ENCODE assay signal across 9 cellular contexts in the genomic region with DNA sequence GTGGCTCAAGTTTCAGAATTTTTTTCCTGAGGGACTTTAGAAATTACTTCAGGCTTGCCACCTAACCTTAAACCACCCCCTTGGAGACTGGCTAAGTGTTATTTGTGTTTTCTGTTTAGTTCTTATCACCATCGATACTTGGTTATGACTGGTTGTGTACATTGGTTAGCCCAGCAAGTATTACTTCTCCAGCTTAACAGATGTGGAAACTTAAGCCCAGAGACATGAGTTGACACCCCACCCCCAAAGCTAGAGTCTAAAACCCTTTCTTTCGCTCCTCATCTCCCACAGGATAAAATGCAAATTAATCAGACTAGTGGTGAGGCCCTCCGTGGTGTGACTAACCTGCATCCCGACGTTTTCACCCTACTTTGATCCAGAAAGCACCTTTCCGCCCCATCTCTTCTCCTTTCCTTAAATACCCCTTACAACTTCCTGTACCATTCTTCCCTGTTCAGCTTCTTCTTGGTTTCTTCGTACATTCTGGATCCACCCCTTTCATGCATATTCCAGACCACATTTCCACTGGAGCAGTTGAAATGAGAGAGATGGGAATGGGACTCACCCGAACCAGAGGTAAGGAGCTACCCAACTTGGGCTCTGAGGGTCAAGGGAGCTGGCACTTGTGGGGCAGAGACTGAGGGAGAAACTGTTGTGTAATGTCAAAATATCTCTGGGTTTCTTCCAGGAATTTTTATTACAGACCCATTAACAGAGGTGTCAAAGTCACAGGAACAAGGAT. TPM values are rescaled to one million over a fixed set of nuclear protein-coding genes. Genes with fewer than 3 reads are reported as not detected.
A peak's percentile ranks its signal among the peaks of the same experiment; 100 is the strongest.
DNase-seq lines count a peak whose midpoint lies in the region; ATAC-seq, FAIRE-seq and TF ChIP-seq lines count a peak whose summit lies in the region.
"Had no signal": no experiment of that assay in that cellular context is flagged by ENCODE, and none has a peak within 500 bp of the region (broad histone marks: within the 10 kb centered on the region; RNA-seq: fewer than 3 reads in every experiment).

No MANE protein-coding gene starts in this region.

- no peaks in the 10 kb centered on the region for H3K9me3 ChIP-seq in iPS-18a (ENCODE audit: control insufficient read depth, low read depth, low read length)
- H3K9me3 ChIP-seq in stomach: no peaks in the 10 kb centered on the region

- H3K36me3 Mint-ChIP-seq in activated CD8-positive, alpha-beta T cell treated with anti-CD3 and anti-CD28 coated beads, Interleukin-2, amount 10 ng/mL, durations not matched to agents 7 days and 5 days (ENCODE audit: low read depth): peaks cover 11% of the 10 kb centered on the region

- H3K36me3 ChIP-seq in iPS-18a (ENCODE audit: control insufficient read depth, low read depth, low read length): no peaks in the 10 kb centered on the region
- no peaks in the 10 kb centered on the region for H3K36me3 ChIP-seq in stomach

- POLR2A ChIA-PET in activated CD8-positive, alpha-beta T cell treated with anti-CD3 and anti-CD28 coated beads, Interleukin-2, amount 10 ng/mL, durations not matched to agents 7 days and 5 days (lab: Charles Lee): interaction anchor here (0.6 to 2.6 kb wide), 11 partner anchors 10 to 640 kb away, joined by 3 to 14 read pairs (median 3); a partner anchor contains a TSS

- H3K9me3 Mint-ChIP-seq in activated CD8-positive, alpha-beta T cell treated with anti-CD3 and anti-CD28 coated beads, Interleukin-2, amount 10 ng/mL, durations not matched to agents 7 days and 5 days (ENCODE audit: insufficient read depth): no peaks in the 10 kb centered on the region

- no peak for TF ChIP-seq CTCF in stomach (IDR thresholded peaks at IDR 0.05)

- H3K9ac ChIP-seq in iPS-18a (ENCODE audit: low read length): peak overlapping the region; percentile 40

- peak overlapping the region; percentile 87 for H3K27ac Mint-ChIP-seq in activated CD8-positive, alpha-beta T cell treated with anti-CD3 and anti-CD28 coated beads, Interleukin-2, amount 10 ng/mL, durations not matched to agents 7 days and 5 days

- H3K4me3 ChIP-seq in iPS-18a (ENCODE audit: low read length) (peak overlapping the region; percentile 55), stomach (peak overlapping the region; percentile 50 to 99 (median 86))

- H3K27me3 Mint-ChIP-seq in activated CD8-positive, alpha-beta T cell treated with anti-CD3 and anti-CD28 coated beads, Interleukin-2, amount 10 ng/mL, durations not matched to agents 7 days and 5 days (ENCODE audit: low read depth): no peaks in the 10 kb centered on the region

- TF ChIP-seq POLR2A in stomach (IDR thresholded peaks at IDR 0.05): no peak

- peak overlapping the region; percentile 79 for H3K4me3 Mint-ChIP-seq in activated CD8-positive, alpha-beta T cell treated with anti-CD3 and anti-CD28 coated beads, Interleukin-2, amount 10 ng/mL, durations not matched to agents 7 days and 5 days

- peak; percentile 10 for ATAC-seq in HG03159 (IDR thresholded peaks at IDR 0.05; ENCODE audit: unreplicated experiment)
- peak; percentile 10 for ATAC-seq in activated CD8-positive, alpha-beta T cell treated with anti-CD3 and anti-CD28 coated beads, Interleukin-2, amount 10 ng/mL, durations not matched to agents 7 days and 5 days

- H3K4me1 ChIP-seq in iPS-18a (ENCODE audit: control insufficient read depth, low read depth, low read length): peaks cover 11% of the 10 kb centered on the region
- peaks cover 18 to 56% (median 34%) of the 10 kb centered on the region in 4 donors for H3K4me1 ChIP-seq in stomach

- H3K27ac ChIP-seq in iPS-18a (ENCODE audit: low read length): no peak overlapping the region
- H3K27ac ChIP-seq in stomach: peak overlapping the region; percentile 96 to 100 (median 100)

- no peak for TF ChIP-seq EP300 in stomach (IDR thresholded peaks at IDR 0.05)

- DNase-seq in activated gamma-delta T cell treated with Interleukin-2 at 50 U/mL for 16 hours (peak; percentile 5), activated gamma-delta T cell (lab: John Stamatoyannopoulos, UW) (no peak), stomach (no peak), NCI-H2107 treated with DMSO at 0.1 percent for 48 hours (lab: John Stamatoyannopoulos, UW; ENCODE audit: unreplicated experiment) (no peak), HTR-8/SVneo (ENCODE audit: insufficient read length, low spot score) (no peak)
- DNase-seq in activated CD8-positive, alpha-beta T cell treated with anti-CD3 and anti-CD28 coated beads, Interleukin-2, amount 10 ng/mL, durations not matched to agents 7 days and 5 days: no peak

- intact Hi-C loops in stomach (cut with DNase I; ENCODE audit: low total_unique reads): no loop called here

- FAIRE-seq in HTR-8/SVneo (lab: Jason Lieb, UNC): no peak

- CTCF ChIA-PET in activated CD8-positive, alpha-beta T cell treated with anti-CD3 and anti-CD28 coated beads, Interleukin-2, amount 10 ng/mL, durations not matched to agents 7 days and 5 days (lab: Charles Lee): interaction anchor here (0.7 to 2.3 kb wide), 5 partner anchors 10 to 203 kb away, joined by 3 to 10 read pairs (median 4); no protein-coding TSS in a partner anchor

- H3K27me3 ChIP-seq in iPS-18a (ENCODE audit: control insufficient read depth, insufficient read depth, low read length): peaks cover 16% of the 10 kb centered on the region
- H3K27me3 ChIP-seq in stomach: no peaks in the 10 kb centered on the region

- 29 to 41% (median 33%) methylated on average over 8 of the region's 8 CpGs for WGBS in stomach, 5 donors

- peaks cover 55% of the 10 kb centered on the region for H3K4me1 Mint-ChIP-seq in activated CD8-positive, alpha-beta T cell treated with anti-CD3 and anti-CD28 coated beads, Interleukin-2, amount 10 ng/mL, durations not matched to agents 7 days and 5 days (ENCODE audit: low read depth)

RNA-seq across cellular contexts. Expression of a gene that starts 0.8 kb away (rescaled TPM):
- 10 to 100 TPM; 55.7 to 58.5 TPM for total RNA-seq in activated CD8-positive, alpha-beta T cell treated with anti-CD3 and anti-CD28 coated beads, Interleukin-2, amount 10 ng/mL, durations not matched to agents 7 days and 5 days
- total RNA-seq in stomach: 100 to 1,000 TPM in 1 of 5 donors, 10 to 100 TPM in 4; 50.2 to 141 (median 61.1) TPM
- polyA plus RNA-seq in stomach: 1 to 10 TPM; 3.8 to 7.4 (median 6.7) TPM

RNA-seq across cellular contexts. Expression of a gene that starts 29.6 kb away (rescaled TPM):
- not detected for total RNA-seq in activated CD8-positive, alpha-beta T cell treated with anti-CD3 and anti-CD28 coated beads, Interleukin-2, amount 10 ng/mL, durations not matched to agents 7 days and 5 days
- total RNA-seq in stomach: 1 to 10 TPM in 4 of 5 donors, not detected in 1; 1.2 to 6.8 (median 4.5) TPM
- 1 to 10 TPM; 2.1 to 5.0 (median 4.6) TPM for polyA plus RNA-seq in stomach
- total RNA-seq: pulmonary artery endothelial cell had no signal
